Comparison of ENCODE assay signal across 32 cellular contexts in the genomic region with DNA sequence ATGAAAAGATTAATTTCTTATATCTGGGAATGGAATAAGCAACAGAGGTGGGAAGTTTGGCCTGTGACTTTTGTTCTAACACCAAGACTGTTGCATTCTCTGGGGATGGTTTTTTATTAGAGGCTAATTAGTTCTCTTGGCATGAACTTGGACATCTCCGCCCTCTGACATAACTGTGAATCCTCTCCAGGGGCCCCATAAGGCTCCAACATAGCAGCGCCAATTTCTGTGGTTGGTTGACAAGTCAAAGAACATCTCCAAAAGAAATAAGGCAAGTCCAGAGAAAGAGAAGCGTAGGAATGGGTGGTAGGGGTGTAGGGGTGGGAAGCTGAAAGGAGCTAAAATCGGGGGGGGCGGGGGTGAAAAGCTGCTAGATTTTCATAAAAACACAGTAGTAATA.
"Had no signal": no experiment of that assay in that cellular context is flagged by ENCODE, and none has a peak within 500 bp of the region (broad histone marks: within the 10 kb centered on the region; RNA-seq: fewer than 3 reads in every experiment).

No MANE protein-coding gene starts in this region.

- H3K36me3 Mint-ChIP-seq: activated CD4-positive, alpha-beta memory T cell treated with anti-CD3 and anti-CD28 coated beads for 36 hours; activated naive CD8-positive, alpha-beta T cell treated with anti-CD3 and anti-CD28 coated beads for 36 hours; immature natural killer cell; natural killer cell treated with Interleukin-12 subunit alpha and Interleukin-12 subunit beta and Interleukin-15 and Interleukin-18, amount 100 ng/mL, for 72 hours had no signal

- H3K27me3 ChIP-seq: adrenal gland, body of pancreas, colonic mucosa, esophagus squamous epithelium, ovary, testis, uterus had no signal

- H3K36me3 ChIP-seq: adrenal gland, colonic mucosa, esophagus squamous epithelium, gastrocnemius medialis, lower lobe of right lung, ovary, uterus had no signal

- H3K27ac ChIP-seq: adrenal gland, body of pancreas, colonic mucosa, epithelial cell of prostate, esophagus squamous epithelium, gastrocnemius medialis, lower lobe of right lung, ovary, testis, uterus, VCaP had no signal

- H3K27me3 Mint-ChIP-seq: progenitor cell of endocrine pancreas had no signal

- H3K9me3 Mint-ChIP-seq: activated CD4-positive, alpha-beta memory T cell treated with anti-CD3 and anti-CD28 coated beads for 36 hours; activated naive CD4-positive, alpha-beta T cell treated with anti-CD3 and anti-CD28 coated beads for 36 hours; activated naive CD8-positive, alpha-beta T cell treated with anti-CD3 and anti-CD28 coated beads for 36 hours; activated T-helper 1 cell treated with anti-CD3 and anti-CD28 coated beads, Interleukin-12 subunit alpha, Interleukin-12 subunit beta, Interleukin-2, Interleukin-4 antibody, amounts not matched to agents 30 ng/mL and 10 ng/mL and 1 ng/mL, durations not matched to agents 14 hours and 24 hours and 36 hours; immature natural killer cell; natural killer cell treated with Interleukin-12 subunit alpha and Interleukin-12 subunit beta and Interleukin-15 and Interleukin-18, amount 100 ng/mL, for 72 hours had no signal

- H3K4me3 ChIP-seq: adrenal gland, body of pancreas, colonic mucosa, esophagus squamous epithelium, gastrocnemius medialis, lower lobe of right lung, ovary, testis, uterus had no signal

- H3K4me3 Mint-ChIP-seq: activated CD4-positive, alpha-beta memory T cell treated with anti-CD3 and anti-CD28 coated beads for 36 hours; activated naive CD4-positive, alpha-beta T cell treated with anti-CD3 and anti-CD28 coated beads for 36 hours; activated naive CD8-positive, alpha-beta T cell treated with anti-CD3 and anti-CD28 coated beads for 36 hours; activated T-helper 1 cell treated with anti-CD3 and anti-CD28 coated beads, Interleukin-12 subunit alpha, Interleukin-12 subunit beta, Interleukin-2, Interleukin-4 antibody, amounts not matched to agents 30 ng/mL and 10 ng/mL and 1 ng/mL, durations not matched to agents 14 hours and 24 hours and 36 hours; immature natural killer cell; natural killer cell treated with Interleukin-12 subunit alpha and Interleukin-12 subunit beta and Interleukin-15 and Interleukin-18, amount 100 ng/mL, for 72 hours had no signal

- H3K27ac Mint-ChIP-seq: activated CD4-positive, alpha-beta memory T cell treated with anti-CD3 and anti-CD28 coated beads for 36 hours; activated naive CD4-positive, alpha-beta T cell treated with anti-CD3 and anti-CD28 coated beads for 36 hours; activated naive CD8-positive, alpha-beta T cell treated with anti-CD3 and anti-CD28 coated beads for 36 hours; activated T-helper 1 cell treated with anti-CD3 and anti-CD28 coated beads, Interleukin-12 subunit alpha, Interleukin-12 subunit beta, Interleukin-2, Interleukin-4 antibody, amounts not matched to agents 30 ng/mL and 10 ng/mL and 1 ng/mL, durations not matched to agents 14 hours and 24 hours and 36 hours; natural killer cell treated with Interleukin-12 subunit alpha and Interleukin-12 subunit beta and Interleukin-15 and Interleukin-18, amount 100 ng/mL, for 72 hours; progenitor cell of endocrine pancreas had no signal

- ATAC-seq: activated CD4-positive, CD25-positive, alpha-beta regulatory T cell treated with anti-CD3 and anti-CD28 coated beads, Interleukin-2, amount 50 U/mL, for 24 hours; body of pancreas; gastrocnemius medialis; lower lobe of right lung; natural killer cell treated with Interleukin-12 subunit alpha and Interleukin-12 subunit beta and Interleukin-15 and Interleukin-18, amount 100 ng/mL, for 72 hours had no signal

- H3K9me3 ChIP-seq: adrenal gland, body of pancreas, colonic mucosa, esophagus squamous epithelium, gastrocnemius medialis, lower lobe of right lung, ovary, testis, uterus had no signal

- H3K4me1 Mint-ChIP-seq: activated naive CD8-positive, alpha-beta T cell treated with anti-CD3 and anti-CD28 coated beads for 36 hours; immature natural killer cell had no signal

- DNase-seq: activated CD4-positive, alpha-beta memory T cell treated with anti-CD3 and anti-CD28 coated beads for 36 hours; activated CD4-positive, alpha-beta T cell treated with anti-CD3 and anti-CD28 coated beads for 48 hours; activated CD8-positive, alpha-beta memory T cell treated with anti-CD3 and anti-CD28 coated beads, Interleukin-2, amount 50 U/mL, for 4 hours; activated effector memory CD4-positive, alpha-beta T cell treated with anti-CD3 and anti-CD28 coated beads, Interleukin-2, amount 50 U/mL, for 16 hours; activated naive CD4-positive, alpha-beta T cell treated with anti-CD3 and anti-CD28 coated beads for 36 hours; activated naive CD8-positive, alpha-beta T cell treated with anti-CD3 and anti-CD28 coated beads for 36 hours; activated T-cell treated with anti-CD3 and anti-CD28 coated beads, Interleukin-2, amount 50 U/mL, for 1 hour; adrenal gland; aorta; body of pancreas; cerebellar nuclear complex; colonic mucosa; effector CD8-positive, alpha-beta T cell; esophagus squamous epithelium; gastrocnemius medialis; hypothalamus; immature natural killer cell; kidney; lower lobe of right lung; mesenchymal stem cell; ovary; stimulated activated CD4-positive, alpha-beta T cell treated with anti-CD3 and anti-CD28 coated beads, Interleukin-2, amount 100 ng/mL, for 48 hours; stimulated activated naive CD4-positive, alpha-beta T cell treated with Interleukin-2 at 50 U/mL for 16 hours; trophoblast cell had no signal

- H3K4me1 ChIP-seq: gastrocnemius medialis, testis, uterus had no signal
